In genomic region chr10:24678757-24679156, GRCh38 we compare ENCODE assay signal across 3 cellular contexts.
TF ChIP-seq lines count a peak whose summit lies in the region.

No MANE protein-coding gene starts in this region.

TF ChIP-seq in SK-N-SH treated with all-trans-retinoic acid at 6 μM for 48 hours, 23 proteins besides CTCF, POLR2A, EP300 and RAD21 (continued from another document):
- TF ChIP-seq CREB5 (CRISPR knock-in tag; IDR thresholded peaks at IDR 0.05; ENCODE audit: low read depth) (no peak), SNAI2 (CRISPR knock-in tag; IDR thresholded peaks at IDR 0.05) (no peak)

TF ChIP-seq in SK-N-SH, 30 proteins besides CTCF, POLR2A, EP300 and RAD21 (continued from another document):
- TF ChIP-seq, protein P1, sequence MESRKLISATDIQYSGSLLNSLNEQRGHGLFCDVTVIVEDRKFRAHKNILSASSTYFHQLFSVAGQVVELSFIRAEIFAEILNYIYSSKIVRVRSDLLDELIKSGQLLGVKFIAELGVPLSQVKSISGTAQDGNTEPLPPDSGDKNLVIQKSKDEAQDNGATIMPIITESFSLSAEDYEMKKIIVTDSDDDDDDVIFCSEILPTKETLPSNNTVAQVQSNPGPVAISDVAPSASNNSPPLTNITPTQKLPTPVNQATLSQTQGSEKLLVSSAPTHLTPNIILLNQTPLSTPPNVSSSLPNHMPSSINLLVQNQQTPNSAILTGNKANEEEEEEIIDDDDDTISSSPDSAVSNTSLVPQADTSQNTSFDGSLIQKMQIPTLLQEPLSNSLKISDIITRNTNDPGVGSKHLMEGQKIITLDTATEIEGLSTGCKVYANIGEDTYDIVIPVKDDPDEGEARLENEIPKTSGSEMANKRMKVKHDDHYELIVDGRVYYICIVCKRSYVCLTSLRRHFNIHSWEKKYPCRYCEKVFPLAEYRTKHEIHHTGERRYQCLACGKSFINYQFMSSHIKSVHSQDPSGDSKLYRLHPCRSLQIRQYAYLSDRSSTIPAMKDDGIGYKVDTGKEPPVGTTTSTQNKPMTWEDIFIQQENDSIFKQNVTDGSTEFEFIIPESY (IDR thresholded peaks at IDR 0.05; ENCODE audit: borderline replicate concordance, low read depth): no peak
- TF ChIP-seq RFX5 (IDR thresholded peaks at IDR 0.05; ENCODE audit: low read length) (no peak), IRF3 (IDR thresholded peaks at IDR 0.05; ENCODE audit: low read depth, low read length) (no peak), FOSL2 (IDR thresholded peaks at IDR 0.05; ENCODE audit: borderline replicate concordance, low read depth) (no peak), RXRA (IDR thresholded peaks at IDR 0.05; ENCODE audit: borderline replicate concordance, low read depth) (no peak), TEAD4 (IDR thresholded peaks at IDR 0.05; ENCODE audit: borderline replicate concordance, insufficient read depth) (no peak), ELF1 (IDR thresholded peaks at IDR 0.05) (no peak), REST (IDR thresholded peaks at IDR 0.05; ENCODE audit: low read depth, low read length) (no peak), FOXM1 (IDR thresholded peaks at IDR 0.05; ENCODE audit: low read depth) (no peak), SMC3 (IDR thresholded peaks at IDR 0.05; ENCODE audit: low read depth, low read length) (no peak), NRF1 (IDR thresholded peaks at IDR 0.05; ENCODE audit: low read depth, low read length) (no peak)

TF ChIP-seq in HEK293, 187 proteins besides CTCF, POLR2A, EP300 and RAD21 (continued from another document):
- no peak for TF ChIP-seq ZNF449 (tag by site-specific recombination; IDR thresholded peaks at IDR 0.05)
TF ChIP-seq in HEK293: peak in this region for 1.
